Comparison of ENCODE assay signal across 8 cellular contexts in the genomic region with DNA sequence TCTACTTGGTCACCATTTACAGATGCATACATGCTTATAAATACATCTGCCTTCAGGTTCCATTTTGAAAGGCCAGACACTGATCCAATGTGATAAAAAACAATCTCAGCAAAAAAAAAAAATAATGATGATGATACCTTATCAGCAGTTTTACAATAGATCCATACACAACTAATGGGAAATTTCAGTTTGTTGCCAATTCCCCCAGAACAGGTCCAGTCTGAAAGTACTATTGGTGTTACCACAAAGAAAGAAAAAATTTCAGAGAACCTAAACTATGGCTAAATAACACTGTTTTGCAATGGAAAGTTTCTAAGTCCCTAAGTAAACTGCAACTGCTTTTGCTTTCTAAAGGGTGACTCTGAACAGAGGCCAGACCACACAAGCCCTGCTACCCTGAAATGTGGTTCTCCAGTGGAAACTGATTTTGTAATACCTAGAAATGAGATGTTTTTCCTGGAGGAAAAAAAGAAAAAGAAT. TPM values are rescaled to one million over a fixed set of nuclear protein-coding genes. Genes with fewer than 3 reads are reported as not detected.
DNase-seq lines count a peak whose midpoint lies in the region; ATAC-seq, FAIRE-seq and TF ChIP-seq lines count a peak whose summit lies in the region.

No MANE protein-coding gene starts in this region.

- TF ChIP-seq EP300 in A549 (IDR thresholded peaks at IDR 0.05), result no peak

- no peak overlapping the region for H3K9ac ChIP-seq in astrocyte (ENCODE audit: low read length)

- H2AFZ ChIP-seq in astrocyte (ENCODE audit: low read depth, low read length), result no peak overlapping the region
- H2AFZ ChIP-seq in PC-9, result no peak overlapping the region

- TF ChIP-seq POLR2A in A549 (IDR thresholded peaks at IDR 0.05; ENCODE audit: low read length), result no peak

- DNase-seq in A549 (ENCODE audit: low read depth in 1 of 2, low spot score in 1 of 2), result no peak
- peak; percentile 33 for DNase-seq in astrocyte (ENCODE audit: low read depth)
- no peak for DNase-seq in sciatic nerve (ENCODE audit: low spot score)
- DNase-seq in effector CD8-positive, alpha-beta T cell (lab: John Stamatoyannopoulos, UW), result no peak
- DNase-seq in globus pallidus (ENCODE audit: low spot score), result no peak
- no peak for DNase-seq in PC-9

- no peak for ATAC-seq in A549
- ATAC-seq in GM18907 (IDR thresholded peaks at IDR 0.05; ENCODE audit: unreplicated experiment), result peak; percentile 45
- ATAC-seq in HG03378 (IDR thresholded peaks at IDR 0.05; ENCODE audit: unreplicated experiment), result peak; percentile 54
- ATAC-seq in sciatic nerve, result peak; percentile 95

- H3K4me3 Mint-ChIP-seq in astrocyte (ENCODE audit: unreplicated experiment), result no peak overlapping the region

- peaks cover 22% of the 10 kb centered on the region for H3K79me2 ChIP-seq in astrocyte (ENCODE audit: insufficient read depth, low read length)
- peaks cover 13% of the 10 kb centered on the region; the same call in 1 of the 2 replicates for H3K79me2 ChIP-seq in PC-9 (ENCODE audit: low read depth)

- FAIRE-seq in A549 (lab: Jason Lieb, UNC) (no peak), astrocyte (lab: Jason Lieb, UNC) (no peak)

- no peaks in the 10 kb centered on the region for H3K27me3 Mint-ChIP-seq in astrocyte (ENCODE audit: low read depth, unreplicated experiment)

- intact Hi-C loops in sciatic nerve (cut with DNase I), result no loop called here
- intact Hi-C loops in PC-9 (cut with micrococcal nuclease; ENCODE audit: unreplicated experiment), result no loop called here

- peaks cover 19% of the 10 kb centered on the region for H3K4me1 Mint-ChIP-seq in astrocyte (ENCODE audit: low read depth, unreplicated experiment)

- H3K4me3 ChIP-seq in A549 (no peak overlapping the region), astrocyte (ENCODE audit: insufficient read depth, low read depth, low read length) (no peak overlapping the region), PC-9 (no peak overlapping the region)

- H3K27ac Mint-ChIP-seq in astrocyte (ENCODE audit: unreplicated experiment), result no peak overlapping the region

- H3K27ac ChIP-seq in A549, result no peak overlapping the region
- no peak overlapping the region for H3K27ac ChIP-seq in astrocyte (ENCODE audit: low read depth, low read length)
- H3K27ac ChIP-seq in PC-9, result no peak overlapping the region

- H3K9me3 ChIP-seq in A549, result no peaks in the 10 kb centered on the region
- no peaks in the 10 kb centered on the region for H3K9me3 ChIP-seq in astrocyte (ENCODE audit: insufficient read depth, low read depth, low read length)
- no peaks in the 10 kb centered on the region for H3K9me3 ChIP-seq in PC-9 (ENCODE audit: insufficient read depth, low read depth)

- no peaks in the 10 kb centered on the region for H3K9me2 ChIP-seq in PC-9 (ENCODE audit: insufficient read depth)

- POLR2A ChIA-PET in A549 (lab: Yijun Ruan, JAX) (no interaction called here), PC-9 (lab: Charles Lee; ENCODE audit: unreplicated experiment) (interaction anchor here (0.7 kb wide), 1 partner anchor 1133 kb away, joined by 3 read pairs; no protein-coding TSS in a partner anchor)

- H3K4me2 ChIP-seq in A549 (no peak overlapping the region), astrocyte (ENCODE audit: low read length) (no peak overlapping the region), PC-9 (no peak overlapping the region)

- H3K4me1 ChIP-seq in A549 (no peaks in the 10 kb centered on the region), astrocyte (ENCODE audit: insufficient read depth, low read length) (no peaks in the 10 kb centered on the region), PC-9 (replicated peaks; ENCODE audit: insufficient read depth) (no peaks in the 10 kb centered on the region)

- CTCF ChIA-PET in A549 (lab: Yijun Ruan, JAX), result no interaction called here
- CTCF ChIA-PET in PC-9 (lab: Charles Lee), result no interaction called here

- H3K36me3 Mint-ChIP-seq in astrocyte (ENCODE audit: low read depth, unreplicated experiment), result peaks cover 17% of the 10 kb centered on the region

- no peak for TF ChIP-seq RAD21 in A549 (conservative IDR thresholded peaks at IDR 0.05 in 1 of 2, IDR thresholded peaks at IDR 0.05 in 1 of 2)

- H3F3A ChIP-seq in PC-9 (ENCODE audit: insufficient read depth, low read depth), result no peaks in the 10 kb centered on the region

- H4K20me1 ChIP-seq in astrocyte (ENCODE audit: insufficient read depth, low read length), result peaks cover 23% of the 10 kb centered on the region
- H4K20me1 ChIP-seq in PC-9 (ENCODE audit: insufficient read depth), result peaks cover 2% of the 10 kb centered on the region; the same call in 1 of the 2 replicates

- H3K36me3 ChIP-seq in astrocyte (ENCODE audit: insufficient read depth, low read length) (peaks cover 3% of the 10 kb centered on the region), PC-9 (ENCODE audit: low read depth) (0 out of 2 replicates have a peak, but pooled peaks cover 5% of the 10 kb centered on the region)

- H3K9me3 Mint-ChIP-seq in astrocyte (ENCODE audit: unreplicated experiment), result no peaks in the 10 kb centered on the region

- TF ChIP-seq CTCF in A549 (IDR thresholded peaks at IDR 0.05) (no peak), astrocyte (IDR thresholded peaks at IDR 0.05; ENCODE audit: insufficient read depth, low read depth, low read length) (no peak), PC-9 (conservative IDR thresholded peaks at IDR 0.05) (no peak)

- no TSS peak for BruUV-seq in PC-9 (replicated peaks; lab: Mats Ljungman, UMichigan)

- H3K27me3 ChIP-seq in astrocyte (ENCODE audit: insufficient read depth, low read length) (no peaks in the 10 kb centered on the region), PC-9 (ENCODE audit: insufficient read depth, low read depth) (no peaks in the 10 kb centered on the region)

TF ChIP-seq in A549, 52 proteins besides CTCF, POLR2A, EP300 and RAD21:
- TF ChIP-seq, protein P1, sequence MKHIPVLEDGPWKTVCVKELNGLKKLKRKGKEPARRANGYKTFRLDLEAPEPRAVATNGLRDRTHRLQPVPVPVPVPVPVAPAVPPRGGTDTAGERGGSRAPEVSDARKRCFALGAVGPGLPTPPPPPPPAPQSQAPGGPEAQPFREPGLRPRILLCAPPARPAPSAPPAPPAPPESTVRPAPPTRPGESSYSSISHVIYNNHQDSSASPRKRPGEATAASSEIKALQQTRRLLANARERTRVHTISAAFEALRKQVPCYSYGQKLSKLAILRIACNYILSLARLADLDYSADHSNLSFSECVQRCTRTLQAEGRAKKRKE (CRISPR knock-in tag; IDR thresholded peaks at IDR 0.05; ENCODE audit: low read depth), result no peak
- TF ChIP-seq ZFP36 (IDR thresholded peaks at IDR 0.05; ENCODE audit: borderline replicate concordance, partially characterized antibody), result no peak
- TF ChIP-seq MAFK (IDR thresholded peaks at IDR 0.05; ENCODE audit: partially characterized antibody), result peak; percentile 19
- no peak for TF ChIP-seq RARB (CRISPR knock-in tag; IDR thresholded peaks at IDR 0.05)

RNA-seq across cellular contexts. Expression of a gene that starts 54.1 kb away (rescaled TPM):
- polyA plus RNA-seq in A549 (2011; rRNA removed) (21.1 and 23.7 TPM in 2 replicates), A549 (2017; fragmentation: RNase III; extraction: RNeasy Plus Mini Kit Qiagen cat#74134 plus additional on column Dnase treatment) (12.5 to 14.0 TPM (median 12.9 TPM) in 3 replicates)
- polyA plus RNA-seq in A549 (2012; cell fraction: cytosol; rRNA removed), result 6.9 and 8.5 TPM in 2 replicates
- polyA plus RNA-seq in A549 (2012; cell fraction: nucleus; rRNA removed), result 9.9 and 13.4 TPM in 2 replicates
- 17.9 and 18.8 TPM in 2 replicates for polyA minus RNA-seq in A549 (2011; rRNA and poly(A)+ RNA removed)
- total RNA-seq in astrocyte (14.6 and 16.5 TPM in 2 replicates), sciatic nerve (40.3 TPM), PC-9 (2021) (13.3 and 15.0 TPM in 2 replicates)

Comparison
In these comparisons a context has a peak if more than half of its experiments do, and no peak if none do; other contexts are left out.
1. ATAC-seq: peak in GM18907 (single experiment), HG03378 (single experiment) and sciatic nerve (single experiment); none in A549 (0 of 2).